1 cellular context compared by ENCODE assay signal in genomic region chr12:52901715-52902541, GRCh38.
TF ChIP-seq lines count a peak whose summit lies in the region.

No MANE protein-coding gene starts in this region.

TF ChIP-seq in IMR-90, 13 proteins besides CTCF, POLR2A, EP300 and RAD21:
- TF ChIP-seq CHD1 (IDR thresholded peaks at IDR 0.05; ENCODE audit: low read depth, low read length) (no peak), RCOR1 (IDR thresholded peaks at IDR 0.05; ENCODE audit: insufficient replicate concordance, low read length) (no peak), FOS (IDR thresholded peaks at IDR 0.05; ENCODE audit: low read depth, low read length) (no peak), MAFK (IDR thresholded peaks at IDR 0.05; ENCODE audit: low read depth, low read length) (no peak), BHLHE40 (IDR thresholded peaks at IDR 0.05; ENCODE audit: low read depth, low read length) (no peak), CEBPB (IDR thresholded peaks at IDR 0.05; ENCODE audit: low read depth, low read length) (no peak), RFX5 (IDR thresholded peaks at IDR 0.05; ENCODE audit: low read depth, low read length) (no peak), SMC3 (IDR thresholded peaks at IDR 0.05; ENCODE audit: low read depth, low read length) (no peak), USF2 (IDR thresholded peaks at IDR 0.05; ENCODE audit: low read depth, low read length) (no peak), MAZ (IDR thresholded peaks at IDR 0.05; ENCODE audit: borderline replicate concordance, low read depth, low read length) (no peak), NFE2L2 (IDR thresholded peaks at IDR 0.05; ENCODE audit: low read depth, low read length) (no peak), MXI1 (IDR thresholded peaks at IDR 0.05; ENCODE audit: borderline replicate concordance, low read depth, low read length) (no peak), ELK1 (IDR thresholded peaks at IDR 0.05; ENCODE audit: borderline replicate concordance, low read depth, low read length) (no peak)
